In the genomic region with DNA sequence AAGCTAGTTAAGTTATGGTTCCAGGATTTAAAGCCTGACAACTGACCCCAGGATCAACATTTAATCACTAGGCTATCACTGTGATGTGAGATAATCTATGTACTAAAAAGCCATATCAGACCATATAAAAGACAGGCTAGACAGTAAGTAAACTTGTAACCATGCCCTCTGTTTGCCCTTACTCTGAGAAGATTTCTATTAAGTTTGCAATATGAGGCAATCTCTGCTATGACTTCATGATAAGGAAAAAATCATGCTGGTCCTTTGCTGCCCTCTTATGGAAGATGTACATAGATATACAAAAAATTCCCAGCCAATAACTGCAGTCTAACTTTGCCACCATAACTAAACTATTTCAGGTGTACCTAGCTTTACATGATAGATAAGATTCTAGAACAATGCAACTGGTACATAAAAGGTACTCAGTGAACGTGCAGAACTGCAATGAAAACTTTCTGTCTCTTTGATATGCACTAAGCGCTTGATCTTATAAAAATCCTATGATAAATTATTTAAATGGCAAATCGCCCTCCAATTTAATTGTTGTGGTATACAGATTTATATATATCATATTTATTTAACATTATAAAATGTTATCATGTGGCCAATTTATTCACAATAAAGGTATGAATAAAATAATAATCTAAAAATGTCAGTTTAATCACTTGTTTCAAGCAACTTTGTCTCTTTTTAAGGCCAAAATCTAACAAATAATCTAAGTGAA, we compare ENCODE assay signal across 8 cellular contexts.
DNase-seq lines count a peak whose midpoint lies in the region; ATAC-seq, FAIRE-seq and TF ChIP-seq lines count a peak whose summit lies in the region.

No MANE protein-coding gene starts in this region.

- H3K79me1 ChIP-seq in mesenchymal stem cell (replicated peaks; ENCODE audit: low read length, poor library complexity, severe bottlenecking): peaks cover 12% of the 10 kb centered on the region

- TF ChIP-seq CTCF in Caco-2 (IDR thresholded peaks at IDR 0.05; ENCODE audit: insufficient read depth in 1 of 2, low read depth in 1 of 2, low read length in 1 of 2, severe bottlenecking in 1 of 2, unreplicated experiment in 1 of 2) (peak; percentile 48 to 52), HL-60 (IDR thresholded peaks at IDR 0.05; ENCODE audit: insufficient read depth, low read length) (peak; percentile 25), PC-9 (conservative IDR thresholded peaks at IDR 0.05) (peak; percentile 70), chondrocyte (IDR thresholded peaks at IDR 0.05) (peak; percentile 85)

- H3K4me3 ChIP-seq in Caco-2 (ENCODE audit: low read depth, low read length) (no peak overlapping the region), HL-60 (replicated peaks; ENCODE audit: insufficient read depth, low read length) (no peak overlapping the region), PC-9 (no peak overlapping the region), mesenchymal stem cell (ENCODE audit: insufficient read depth in 1 of 2, low read depth in 1 of 2, low read length in 2 of 2) (no peak overlapping the region)

- H4K91ac ChIP-seq in mesenchymal stem cell (ENCODE audit: low read length): no peak overlapping the region

- no peak overlapping the region for H3K18ac ChIP-seq in mesenchymal stem cell (ENCODE audit: low read depth in 1 of 2, low read length in 2 of 2)

- H3K9me3 ChIP-seq in Caco-2 (no peaks in the 10 kb centered on the region), PC-9 (ENCODE audit: insufficient read depth, low read depth) (no peaks in the 10 kb centered on the region), mesenchymal stem cell (ENCODE audit: control insufficient read depth, low read length) (no peaks in the 10 kb centered on the region)

- no peak overlapping the region for H2BK5ac ChIP-seq in mesenchymal stem cell (ENCODE audit: low read depth, low read length, poor library complexity, severe bottlenecking)

- H2BK12ac ChIP-seq in mesenchymal stem cell (ENCODE audit: low read length in 2 of 2): no peak overlapping the region

- H3K27me3 ChIP-seq in Caco-2 (replicated peaks; ENCODE audit: control insufficient read depth, insufficient read depth, low read length): no peaks in the 10 kb centered on the region
- H3K27me3 ChIP-seq in HL-60 (ENCODE audit: insufficient read depth, poor library complexity, severe bottlenecking): no peaks in the 10 kb centered on the region
- H3K27me3 ChIP-seq in PC-9 (ENCODE audit: insufficient read depth, low read depth): no peaks in the 10 kb centered on the region
- no peaks in the 10 kb centered on the region for H3K27me3 ChIP-seq in mesenchymal stem cell (ENCODE audit: control insufficient read depth in 1 of 2, insufficient read depth in 1 of 2, low read length in 2 of 2)

- ATAC-seq in stimulated activated memory B cell treated with anti-CD40 and anti-IgM and Interleukin-4, amounts not matched to agents 10 μg/mL and 1 μg/mL and 100 μg/mL, for 72 hours: no peak

- H3K4me1 ChIP-seq in Caco-2 (peaks cover 7% of the 10 kb centered on the region; the same call in 1 of the 2 replicates), PC-9 (replicated peaks; ENCODE audit: insufficient read depth) (peaks cover 5% of the 10 kb centered on the region), mesenchymal stem cell (ENCODE audit: control insufficient read depth, insufficient read depth, low read depth, low read length) (peaks cover 3% of the 10 kb centered on the region)

- H4K8ac ChIP-seq in mesenchymal stem cell (ENCODE audit: low read length): no peak overlapping the region

- no peak overlapping the region for H3K23ac ChIP-seq in mesenchymal stem cell (ENCODE audit: low read length in 2 of 2)

- FAIRE-seq in GM12891 (lab: Jason Lieb, UNC): no peak

- no peak overlapping the region for H3K14ac ChIP-seq in mesenchymal stem cell (ENCODE audit: low read length in 2 of 2)

- no peak overlapping the region for H2BK120ac ChIP-seq in mesenchymal stem cell (ENCODE audit: low read depth, low read length)

- H4K20me1 ChIP-seq in PC-9 (ENCODE audit: insufficient read depth): no peaks in the 10 kb centered on the region

- TF ChIP-seq POLR2A in GM12891 (IDR thresholded peaks at IDR 0.05; ENCODE audit: low read depth, low read length): no peak

- H3K4me3 Mint-ChIP-seq in Caco-2 (ENCODE audit: unreplicated experiment) (no peak overlapping the region), chondrocyte (ENCODE audit: unreplicated experiment) (no peak overlapping the region)
- no peak overlapping the region for H3K4me3 Mint-ChIP-seq in stimulated activated memory B cell treated with anti-CD40 and anti-IgM and Interleukin-4, amounts not matched to agents 10 μg/mL and 1 μg/mL and 100 μg/mL, for 72 hours

- H3K27ac ChIP-seq in HL-60 (replicated peaks): no peak overlapping the region
- peak overlapping the region; percentile 54 for H3K27ac ChIP-seq in PC-9
- no peak overlapping the region for H3K27ac ChIP-seq in mesenchymal stem cell (ENCODE audit: low read length, poor library complexity, severe bottlenecking)

- CTCF ChIA-PET in Caco-2 (lab: Charles Lee) (interaction anchor here (1.0 to 1.7 kb wide), 4 partner anchors 10 to 30 kb away, joined by 3 to 8 read pairs (median 6); a partner anchor contains a TSS), PC-9 (lab: Charles Lee) (interaction anchor here (0.7 to 1.3 kb wide), 2 partner anchors 30 to 259 kb away, joined by 3 to 5 read pairs; no protein-coding TSS in a partner anchor)

- H3K9me3 Mint-ChIP-seq in Caco-2 (ENCODE audit: unreplicated experiment) (no peaks in the 10 kb centered on the region), chondrocyte (ENCODE audit: low read depth) (peaks cover 6% of the 10 kb centered on the region)
- no peaks in the 10 kb centered on the region for H3K9me3 Mint-ChIP-seq in stimulated activated memory B cell treated with anti-CD40 and anti-IgM and Interleukin-4, amounts not matched to agents 10 μg/mL and 1 μg/mL and 100 μg/mL, for 72 hours

- peaks cover 34% of the 10 kb centered on the region for H3K79me2 ChIP-seq in PC-9 (ENCODE audit: low read depth)

- H3K4me1 Mint-ChIP-seq in Caco-2 (ENCODE audit: low read depth, unreplicated experiment) (peaks cover 6% of the 10 kb centered on the region), chondrocyte (ENCODE audit: low read depth) (peaks cover 16% of the 10 kb centered on the region)
- H3K4me1 Mint-ChIP-seq in stimulated activated memory B cell treated with anti-CD40 and anti-IgM and Interleukin-4, amounts not matched to agents 10 μg/mL and 1 μg/mL and 100 μg/mL, for 72 hours: peaks cover 43% of the 10 kb centered on the region

- no peak overlapping the region for H2BK15ac ChIP-seq in mesenchymal stem cell (ENCODE audit: low read depth, poor library complexity, severe bottlenecking)

- no CpG with 5 or more reads among the region's 3 CpGs for WGBS in mesenchymal stem cell

- POLR2A ChIA-PET in Caco-2 (lab: Charles Lee) (no interaction called here), PC-9 (lab: Charles Lee; ENCODE audit: unreplicated experiment) (interaction anchor here (0.5 to 0.7 kb wide), 3 partner anchors 9 to 1009 kb away, joined by 3 to 16 read pairs (median 4); no protein-coding TSS in a partner anchor)

- DNase-seq in Caco-2 (peak in 1 of 2 experiments; percentile 68), HL-60 (ENCODE audit: low read depth in 1 of 2, low spot score in 1 of 2) (peak in 1 of 2 experiments; percentile 49), PC-9 (peak in 1 of 2 experiments; percentile 75), chondrocyte (ENCODE audit: low spot score) (no peak), mesenchymal stem cell (peak; percentile 91), GM12891 (ENCODE audit: insufficient read length, low spot score) (no peak)
- no peak for DNase-seq in activated effector memory CD4-positive, alpha-beta T cell treated with Interleukin-2 at 50 U/mL for 16 hours

- H3K4ac ChIP-seq in mesenchymal stem cell (ENCODE audit: low read depth in 1 of 2, low read length in 2 of 2): no peak overlapping the region

- H3K4me2 ChIP-seq in PC-9 (peak overlapping the region; percentile 38), mesenchymal stem cell (ENCODE audit: low read length, poor library complexity, severe bottlenecking) (no peak overlapping the region)

- no peaks in the 10 kb centered on the region for H3K27me3 Mint-ChIP-seq in Caco-2 (ENCODE audit: insufficient read depth, unreplicated experiment)
- no peaks in the 10 kb centered on the region for H3K27me3 Mint-ChIP-seq in chondrocyte (ENCODE audit: low read depth)
- no peaks in the 10 kb centered on the region for H3K27me3 Mint-ChIP-seq in stimulated activated memory B cell treated with anti-CD40 and anti-IgM and Interleukin-4, amounts not matched to agents 10 μg/mL and 1 μg/mL and 100 μg/mL, for 72 hours

- H3K36me3 ChIP-seq in Caco-2 (ENCODE audit: control insufficient read depth, insufficient read depth, low read length) (no peaks in the 10 kb centered on the region), PC-9 (ENCODE audit: low read depth) (no peaks in the 10 kb centered on the region), mesenchymal stem cell (ENCODE audit: control insufficient read depth in 1 of 2, insufficient read depth in 2 of 2, low read depth in 1 of 2, low read length in 2 of 2) (peaks cover 2 to 17% of the 10 kb centered on the region in 2 experiments)

- peak overlapping the region; percentile 11 for H3K9ac ChIP-seq in mesenchymal stem cell (ENCODE audit: low read length)

- no peak overlapping the region for H2AK5ac ChIP-seq in mesenchymal stem cell (ENCODE audit: low read length, severe bottlenecking)

- H3F3A ChIP-seq in PC-9 (ENCODE audit: insufficient read depth, low read depth): no peaks in the 10 kb centered on the region; the same call in 1 of the 2 replicates

- no TSS peak for BruUV-seq in Caco-2 (replicated peaks; lab: Mats Ljungman, UMichigan)
- BruUV-seq in PC-9 (replicated peaks; lab: Mats Ljungman, UMichigan): no TSS peak

- H2AFZ ChIP-seq in PC-9 (no peak overlapping the region), mesenchymal stem cell (ENCODE audit: low read depth, low read length) (no peak overlapping the region)

- no peaks in the 10 kb centered on the region for H3K9me2 ChIP-seq in PC-9 (ENCODE audit: insufficient read depth)

- no peak overlapping the region for H3K27ac Mint-ChIP-seq in Caco-2 (ENCODE audit: unreplicated experiment)
- H3K27ac Mint-ChIP-seq in chondrocyte (ENCODE audit: unreplicated experiment): peak overlapping the region; percentile 93
- no peak overlapping the region for H3K27ac Mint-ChIP-seq in stimulated activated memory B cell treated with anti-CD40 and anti-IgM and Interleukin-4, amounts not matched to agents 10 μg/mL and 1 μg/mL and 100 μg/mL, for 72 hours

- intact Hi-C loops in Caco-2 (cut with micrococcal nuclease; ENCODE audit: unreplicated experiment) (loop anchor here (1.0 to 5.0 kb wide), 3 partner anchors 17 to 266 kb away; no protein-coding TSS in a partner anchor), PC-9 (cut with micrococcal nuclease; ENCODE audit: unreplicated experiment) (loop anchor here (1.0 to 5.0 kb wide), 3 partner anchors 160 to 731 kb away; partner anchors contain the start of gene FAM50B)

- peaks cover 5% of the 10 kb centered on the region for H3K36me3 Mint-ChIP-seq in Caco-2 (ENCODE audit: insufficient read depth, unreplicated experiment)
- H3K36me3 Mint-ChIP-seq in chondrocyte (ENCODE audit: low read depth): peaks cover 6% of the 10 kb centered on the region
- peaks cover 25% of the 10 kb centered on the region for H3K36me3 Mint-ChIP-seq in stimulated activated memory B cell treated with anti-CD40 and anti-IgM and Interleukin-4, amounts not matched to agents 10 μg/mL and 1 μg/mL and 100 μg/mL, for 72 hours

TF ChIP-seq in GM12891, 5 proteins besides CTCF, POLR2A, EP300 and RAD21 (continues in another document):
- no peak for TF ChIP-seq SPI1 (IDR thresholded peaks at IDR 0.05; ENCODE audit: low read depth, low read length)
- no peak for TF ChIP-seq TAF1 (IDR thresholded peaks at IDR 0.05; ENCODE audit: low read depth, low read length)

Comparison
In these comparisons a context has a peak if more than half of its experiments do, and no peak if none do; other contexts are left out.
1. CTCF ChIP-seq: peak in every context shown above with its lines; median percentile 85 in chondrocyte; 70 in PC-9; 50 in Caco-2; 25 in HL-60.